Comparison of ENCODE assay signal across 1 cellular context in genomic region chr6:159997498-159998101, GRCh38.
TF ChIP-seq lines count a peak whose summit lies in the region.

No MANE protein-coding gene starts in this region.

TF ChIP-seq in HepG2, 621 proteins besides CTCF, POLR2A, EP300 and RAD21 (continued from another document and continues in another):
- TF ChIP-seq CEBPZ (IDR thresholded peaks at IDR 0.05; ENCODE audit: low read length) (no peak), ZNF7 (CRISPR knock-in tag; IDR thresholded peaks at IDR 0.05) (no peak), HOXA7 (CRISPR knock-in tag; IDR thresholded peaks at IDR 0.05) (no peak), KDM6A (CRISPR knock-in tag; IDR thresholded peaks at IDR 0.05; ENCODE audit: low read depth) (no peak), ZNF253 (CRISPR knock-in tag; IDR thresholded peaks at IDR 0.05; ENCODE audit: borderline replicate concordance) (no peak), KDM5A (IDR thresholded peaks at IDR 0.05; ENCODE audit: borderline replicate concordance, low read length) (no peak), ZNF101 (CRISPR knock-in tag; IDR thresholded peaks at IDR 0.05; ENCODE audit: borderline replicate concordance, low read depth) (no peak), ZSCAN25 (CRISPR knock-in tag; IDR thresholded peaks at IDR 0.05) (no peak), HDAC1 (CRISPR knock-in tag; IDR thresholded peaks at IDR 0.05) (no peak), FOXC1 (CRISPR knock-in tag; IDR thresholded peaks at IDR 0.05; ENCODE audit: borderline replicate concordance) (no peak), ATF6 (CRISPR knock-in tag; conservative IDR thresholded peaks at IDR 0.05) (no peak), MXI1 (IDR thresholded peaks at IDR 0.05; ENCODE audit: borderline replicate concordance, low read depth, low read length) (no peak), FOXK2 (IDR thresholded peaks at IDR 0.05) (no peak), ZKSCAN5 (CRISPR knock-in tag; IDR thresholded peaks at IDR 0.05) (no peak), TCF7L2 (IDR thresholded peaks at IDR 0.05; ENCODE audit: low read depth, low read length) (no peak), HHEX (CRISPR knock-in tag; IDR thresholded peaks at IDR 0.05) (no peak), SMC3 (IDR thresholded peaks at IDR 0.05; ENCODE audit: low read length) (peak; percentile 8; the same call in 1 of the 2 replicates), ZNF660 (CRISPR knock-in tag; IDR thresholded peaks at IDR 0.05; ENCODE audit: borderline replicate concordance, low read depth) (no peak), KDM1A (CRISPR knock-in tag; IDR thresholded peaks at IDR 0.05) (no peak), HES4 (CRISPR knock-in tag; IDR thresholded peaks at IDR 0.05; ENCODE audit: borderline replicate concordance) (no peak), ATRX (CRISPR knock-in tag; IDR thresholded peaks at IDR 0.05; ENCODE audit: borderline replicate concordance) (no peak), LRRFIP1 (CRISPR knock-in tag; conservative IDR thresholded peaks at IDR 0.05) (no peak), TEAD3 (CRISPR knock-in tag; optimal IDR thresholded peaks at IDR 0.05; ENCODE audit: borderline replicate concordance) (no peak), AFF4 (CRISPR knock-in tag; IDR thresholded peaks at IDR 0.05) (no peak), ZNF331 (CRISPR knock-in tag; IDR thresholded peaks at IDR 0.05) (peak; percentile 26; the same call in 1 of the 2 replicates), MATR3 (CRISPR knock-in tag; IDR thresholded peaks at IDR 0.05) (no peak), ZNF354B (CRISPR knock-in tag; IDR thresholded peaks at IDR 0.05) (no peak), HMGXB4 (CRISPR knock-in tag; IDR thresholded peaks at IDR 0.05; ENCODE audit: borderline replicate concordance in 1 of 2, low read depth in 1 of 2) (no peak), FOXO1 (CRISPR knock-in tag; IDR thresholded peaks at IDR 0.05) (no peak), ZNF704 (CRISPR knock-in tag; IDR thresholded peaks at IDR 0.05; ENCODE audit: borderline replicate concordance) (no peak), HNF4G (IDR thresholded peaks at IDR 0.05; ENCODE audit: borderline replicate concordance, low read depth, low read length) (peak; percentile 44; the same call in 1 of the 2 replicates), HNF4G (CRISPR knock-in tag; IDR thresholded peaks at IDR 0.05; ENCODE audit: borderline replicate concordance, low read depth) (no peak), RORA (CRISPR knock-in tag; IDR thresholded peaks at IDR 0.05) (no peak), ZBTB10 (CRISPR knock-in tag; IDR thresholded peaks at IDR 0.05; ENCODE audit: borderline replicate concordance) (no peak), AHDC1 (CRISPR knock-in tag; IDR thresholded peaks at IDR 0.05; ENCODE audit: borderline replicate concordance) (no peak), LCORL (IDR thresholded peaks at IDR 0.05) (no peak), LCORL (CRISPR knock-in tag; IDR thresholded peaks at IDR 0.05) (no peak)
